In genomic region chr22:38284042-38284402, GRCh38 we compare ENCODE assay signal across 10 cellular contexts. TPM values are rescaled to one million over a fixed set of nuclear protein-coding genes. Genes with fewer than 3 reads are reported as not detected.
DNase-seq lines count a peak whose midpoint lies in the region; ATAC-seq, FAIRE-seq and TF ChIP-seq lines count a peak whose summit lies in the region.
"Had no signal": no experiment of that assay in that cellular context is flagged by ENCODE, and none has a peak within 500 bp of the region (broad histone marks: within the 10 kb centered on the region; RNA-seq: fewer than 3 reads in every experiment).

No MANE protein-coding gene starts in this region.

- no peaks in the 10 kb centered on the region for H3K9me3 Mint-ChIP-seq in HFFc6
- H3K9me3 Mint-ChIP-seq in endodermal cell: no peaks in the 10 kb centered on the region

- H3K9ac ChIP-seq in endodermal cell (ENCODE audit: extremely low read depth, low read length, poor library complexity, severe bottlenecking) (peak overlapping the region; percentile 28), subcutaneous abdominal adipose tissue (ENCODE audit: low read length in 5 of 5) (no peak overlapping the region)

- H3K4me3 ChIP-seq in endodermal cell (ENCODE audit: low read length) (no peak overlapping the region), lower lobe of right lung (no peak overlapping the region), subcutaneous abdominal adipose tissue (ENCODE audit: low read depth in 1 of 5, low read length in 5 of 5) (no peak overlapping the region)
- H3K4me3 ChIP-seq: dorsolateral prefrontal cortex had no signal

- H3K4me3 Mint-ChIP-seq in HFFc6: peak overlapping the region; percentile 15
- peak overlapping the region; percentile 19 for H3K4me3 Mint-ChIP-seq in endodermal cell

- TF ChIP-seq CTCF in HFFc6 (IDR thresholded peaks at IDR 0.05) (no peak), endodermal cell (conservative IDR thresholded peaks at IDR 0.05) (no peak), lower lobe of right lung (IDR thresholded peaks at IDR 0.05) (no peak)

- peaks cover 6% of the 10 kb centered on the region for H3K4me1 ChIP-seq in endodermal cell (ENCODE audit: control insufficient read depth, insufficient read depth, low read length)
- peaks cover 16% of the 10 kb centered on the region for H3K4me1 ChIP-seq in lower lobe of right lung
- H3K4me1 ChIP-seq in subcutaneous abdominal adipose tissue (ENCODE audit: control insufficient read depth in 5 of 5, insufficient read depth in 5 of 5, low read length in 5 of 5): peaks cover 4 to 16% (median 13%) of the 10 kb centered on the region in 5 donors

- peak; percentile 90 for DNase-seq in HFFc6
- no peak for DNase-seq in endodermal cell
- no peak for DNase-seq in lower lobe of right lung
- DNase-seq in H54 (ENCODE audit: insufficient read length, low spot score): no peak
- DNase-seq in DMS153 (lab: John Stamatoyannopoulos, UW): no peak
- DNase-seq: dorsolateral prefrontal cortex, NCI-H1105 treated with DMSO at 0.1 percent for 48 hours had no signal

- H3K4me1 Mint-ChIP-seq in HFFc6 (ENCODE audit: low read depth): peaks cover 36% of the 10 kb centered on the region
- peaks cover 25% of the 10 kb centered on the region for H3K4me1 Mint-ChIP-seq in endodermal cell

- H3K27ac ChIP-seq in endodermal cell (ENCODE audit: low read depth, low read length) (peak overlapping the region; percentile 26), lower lobe of right lung (peak overlapping the region; percentile 72), subcutaneous abdominal adipose tissue (ENCODE audit: low read depth, low read length) (peak overlapping the region; percentile 41)

- H3K27me3 ChIP-seq in endodermal cell (ENCODE audit: control insufficient read depth, insufficient read depth, low read length, poor library complexity, severe bottlenecking): no peaks in the 10 kb centered on the region
- no peaks in the 10 kb centered on the region for H3K27me3 ChIP-seq in lower lobe of right lung (ENCODE audit: low read depth)
- no peaks in the 10 kb centered on the region for H3K27me3 ChIP-seq in subcutaneous abdominal adipose tissue (ENCODE audit: control insufficient read depth in 5 of 5, insufficient read depth in 4 of 5, low read length in 5 of 5)
- H3K27me3 ChIP-seq: dorsolateral prefrontal cortex had no signal

- H3K27me3 Mint-ChIP-seq in HFFc6 (ENCODE audit: insufficient read depth) (peaks cover 18% of the 10 kb centered on the region), endodermal cell (ENCODE audit: insufficient read depth) (no peaks in the 10 kb centered on the region)

- peak overlapping the region; percentile 85 for H3K27ac Mint-ChIP-seq in HFFc6
- peak overlapping the region; percentile 96 for H3K27ac Mint-ChIP-seq in endodermal cell

- ATAC-seq in lower lobe of right lung (peak; percentile 69 to 79), HG02623 (IDR thresholded peaks at IDR 0.05; ENCODE audit: unreplicated experiment) (no peak), HG02678 (IDR thresholded peaks at IDR 0.05; ENCODE audit: unreplicated experiment) (no peak)

- no peaks in the 10 kb centered on the region for H3K9me3 ChIP-seq in endodermal cell (ENCODE audit: control insufficient read depth, low read length)
- H3K9me3 ChIP-seq in lower lobe of right lung: no peaks in the 10 kb centered on the region
- H3K9me3 ChIP-seq in subcutaneous abdominal adipose tissue (ENCODE audit: control insufficient read depth in 5 of 5, low read length in 5 of 5): no peaks in the 10 kb centered on the region

- TF ChIP-seq POLR2A in H54 (IDR thresholded peaks at IDR 0.05; ENCODE audit: low read depth, low read length): no peak

- H3K36me3 ChIP-seq in endodermal cell (ENCODE audit: control insufficient read depth, insufficient read depth, low read length): peaks cover 5% of the 10 kb centered on the region
- peaks cover 3% of the 10 kb centered on the region for H3K36me3 ChIP-seq in lower lobe of right lung
- peaks cover 0 to 4% (median 0%) of the 10 kb centered on the region in 5 donors for H3K36me3 ChIP-seq in subcutaneous abdominal adipose tissue (ENCODE audit: control insufficient read depth in 5 of 5, insufficient read depth in 5 of 5, low read length in 5 of 5)

- intact Hi-C loops in lower lobe of right lung (cut with DNase I): no loop called here

- peaks cover 13% of the 10 kb centered on the region for H3K36me3 Mint-ChIP-seq in HFFc6 (ENCODE audit: low read depth)
- peaks cover 4% of the 10 kb centered on the region for H3K36me3 Mint-ChIP-seq in endodermal cell (ENCODE audit: low read depth)

- WGBS in endodermal cell (ENCODE audit: insufficient coverage in 1 of 2, insufficient read length in 1 of 2), 2 experiments: 86 to 94% methylated on average over 3 to 5 of the region's 5 CpGs

- no peak for FAIRE-seq in H54 (lab: Jason Lieb, UNC)

RNA-seq across cellular contexts. Expression of gene TMEM184B, which starts 11.2 kb away (rescaled TPM):
- total RNA-seq in HFFc6 (2021; fragmentation: NEBNext Ultra II Directional; extraction: Animal tissue kit (Norgen Biotek cat#: 25700)): 100 to 1,000 TPM; 104 to 125 (median 111) TPM
- 10 to 100 TPM; 55.4 to 57.6 TPM for total RNA-seq in endodermal cell
- polyA plus RNA-seq in endodermal cell (2013, experiment 1 of 2): 56.1 TPM
- polyA plus RNA-seq in endodermal cell (2013, experiment 2 of 2): 47.2 TPM
- total RNA-seq in lower lobe of right lung: 77.7 TPM

RNA-seq across cellular contexts. Expression of gene CSNK1E, which starts 33.2 kb away (rescaled TPM):
- 100 to 1,000 TPM; 166 to 184 (median 172) TPM for total RNA-seq in HFFc6 (2021; fragmentation: NEBNext Ultra II Directional; extraction: Animal tissue kit (Norgen Biotek cat#: 25700))
- 100 to 1,000 TPM; 224 to 229 TPM for total RNA-seq in endodermal cell
- polyA plus RNA-seq in endodermal cell (2013, experiment 1 of 2): 167 TPM
- 148 TPM for polyA plus RNA-seq in endodermal cell (2013, experiment 2 of 2)
- total RNA-seq in lower lobe of right lung: 126 TPM

Comparison
In these comparisons a context has a peak if more than half of its experiments do, and no peak if none do; other contexts are left out.
1. ATAC-seq: peak in lower lobe of right lung (2 of 2); none in HG02623 (single experiment) and HG02678 (single experiment).
2. Peak in every context shown above with its lines, with median percentiles within 50 percentile points of each other: H3K27ac ChIP-seq.